2 cellular contexts compared by ENCODE assay signal in the genomic region with DNA sequence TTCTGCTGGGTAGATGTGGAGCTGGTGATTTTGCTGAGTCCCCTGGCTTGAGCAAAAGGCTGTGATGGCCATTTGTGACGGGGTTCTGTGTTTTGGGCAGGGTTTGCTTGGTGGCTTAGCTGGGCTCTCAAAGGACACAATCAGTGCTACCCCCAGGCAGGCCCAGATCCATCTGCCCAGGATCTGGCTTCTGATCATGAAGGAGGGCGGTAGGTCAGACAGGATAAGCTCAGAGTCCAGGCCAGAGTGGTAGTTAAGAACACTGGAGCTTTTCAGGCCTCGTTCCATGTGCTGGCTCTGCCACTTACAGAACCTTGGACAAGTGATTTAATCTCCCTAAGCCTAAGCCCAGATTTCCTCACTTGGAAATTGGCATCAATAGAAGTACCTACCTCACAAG.
TF ChIP-seq lines count a peak whose summit lies in the region.

No MANE protein-coding gene starts in this region.

TF ChIP-seq in SK-N-SH, 30 proteins besides CTCF, POLR2A, EP300 and RAD21 (continued from another document):
- TF ChIP-seq, protein P1, sequence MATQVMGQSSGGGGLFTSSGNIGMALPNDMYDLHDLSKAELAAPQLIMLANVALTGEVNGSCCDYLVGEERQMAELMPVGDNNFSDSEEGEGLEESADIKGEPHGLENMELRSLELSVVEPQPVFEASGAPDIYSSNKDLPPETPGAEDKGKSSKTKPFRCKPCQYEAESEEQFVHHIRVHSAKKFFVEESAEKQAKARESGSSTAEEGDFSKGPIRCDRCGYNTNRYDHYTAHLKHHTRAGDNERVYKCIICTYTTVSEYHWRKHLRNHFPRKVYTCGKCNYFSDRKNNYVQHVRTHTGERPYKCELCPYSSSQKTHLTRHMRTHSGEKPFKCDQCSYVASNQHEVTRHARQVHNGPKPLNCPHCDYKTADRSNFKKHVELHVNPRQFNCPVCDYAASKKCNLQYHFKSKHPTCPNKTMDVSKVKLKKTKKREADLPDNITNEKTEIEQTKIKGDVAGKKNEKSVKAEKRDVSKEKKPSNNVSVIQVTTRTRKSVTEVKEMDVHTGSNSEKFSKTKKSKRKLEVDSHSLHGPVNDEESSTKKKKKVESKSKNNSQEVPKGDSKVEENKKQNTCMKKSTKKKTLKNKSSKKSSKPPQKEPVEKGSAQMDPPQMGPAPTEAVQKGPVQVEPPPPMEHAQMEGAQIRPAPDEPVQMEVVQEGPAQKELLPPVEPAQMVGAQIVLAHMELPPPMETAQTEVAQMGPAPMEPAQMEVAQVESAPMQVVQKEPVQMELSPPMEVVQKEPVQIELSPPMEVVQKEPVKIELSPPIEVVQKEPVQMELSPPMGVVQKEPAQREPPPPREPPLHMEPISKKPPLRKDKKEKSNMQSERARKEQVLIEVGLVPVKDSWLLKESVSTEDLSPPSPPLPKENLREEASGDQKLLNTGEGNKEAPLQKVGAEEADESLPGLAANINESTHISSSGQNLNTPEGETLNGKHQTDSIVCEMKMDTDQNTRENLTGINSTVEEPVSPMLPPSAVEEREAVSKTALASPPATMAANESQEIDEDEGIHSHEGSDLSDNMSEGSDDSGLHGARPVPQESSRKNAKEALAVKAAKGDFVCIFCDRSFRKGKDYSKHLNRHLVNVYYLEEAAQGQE (IDR thresholded peaks at IDR 0.05; ENCODE audit: low read depth, low read length) = no peak
- TF ChIP-seq NFIC (IDR thresholded peaks at IDR 0.05; ENCODE audit: borderline replicate concordance) (no peak), RFX5 (IDR thresholded peaks at IDR 0.05; ENCODE audit: low read length) (no peak)

TF ChIP-seq in HepG2, 621 proteins besides CTCF, POLR2A, EP300 and RAD21 (continued from another document):
- TF ChIP-seq, protein P2, sequence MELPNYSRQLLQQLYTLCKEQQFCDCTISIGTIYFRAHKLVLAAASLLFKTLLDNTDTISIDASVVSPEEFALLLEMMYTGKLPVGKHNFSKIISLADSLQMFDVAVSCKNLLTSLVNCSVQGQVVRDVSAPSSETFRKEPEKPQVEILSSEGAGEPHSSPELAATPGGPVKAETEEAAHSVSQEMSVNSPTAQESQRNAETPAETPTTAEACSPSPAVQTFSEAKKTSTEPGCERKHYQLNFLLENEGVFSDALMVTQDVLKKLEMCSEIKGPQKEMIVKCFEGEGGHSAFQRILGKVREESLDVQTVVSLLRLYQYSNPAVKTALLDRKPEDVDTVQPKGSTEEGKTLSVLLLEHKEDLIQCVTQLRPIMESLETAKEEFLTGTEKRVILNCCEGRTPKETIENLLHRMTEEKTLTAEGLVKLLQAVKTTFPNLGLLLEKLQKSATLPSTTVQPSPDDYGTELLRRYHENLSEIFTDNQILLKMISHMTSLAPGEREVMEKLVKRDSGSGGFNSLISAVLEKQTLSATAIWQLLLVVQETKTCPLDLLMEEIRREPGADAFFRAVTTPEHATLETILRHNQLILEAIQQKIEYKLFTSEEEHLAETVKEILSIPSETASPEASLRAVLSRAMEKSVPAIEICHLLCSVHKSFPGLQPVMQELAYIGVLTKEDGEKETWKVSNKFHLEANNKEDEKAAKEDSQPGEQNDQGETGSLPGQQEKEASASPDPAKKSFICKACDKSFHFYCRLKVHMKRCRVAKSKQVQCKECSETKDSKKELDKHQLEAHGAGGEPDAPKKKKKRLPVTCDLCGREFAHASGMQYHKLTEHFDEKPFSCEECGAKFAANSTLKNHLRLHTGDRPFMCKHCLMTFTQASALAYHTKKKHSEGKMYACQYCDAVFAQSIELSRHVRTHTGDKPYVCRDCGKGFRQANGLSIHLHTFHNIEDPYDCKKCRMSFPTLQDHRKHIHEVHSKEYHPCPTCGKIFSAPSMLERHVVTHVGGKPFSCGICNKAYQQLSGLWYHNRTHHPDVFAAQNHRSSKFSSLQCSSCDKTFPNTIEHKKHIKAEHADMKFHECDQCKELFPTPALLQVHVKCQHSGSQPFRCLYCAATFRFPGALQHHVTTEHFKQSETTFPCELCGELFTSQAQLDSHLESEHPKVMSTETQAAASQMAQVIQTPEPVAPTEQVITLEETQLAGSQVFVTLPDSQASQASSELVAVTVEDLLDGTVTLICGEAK (IDR thresholded peaks at IDR 0.05) = no peak
- TF ChIP-seq, protein P2 (CRISPR knock-in tag; IDR thresholded peaks at IDR 0.05) = no peak
- TF ChIP-seq KDM3A (CRISPR knock-in tag; IDR thresholded peaks at IDR 0.05; ENCODE audit: low read depth) = no peak
